Comparison of ENCODE assay signal across 24 cellular contexts in the genomic region with DNA sequence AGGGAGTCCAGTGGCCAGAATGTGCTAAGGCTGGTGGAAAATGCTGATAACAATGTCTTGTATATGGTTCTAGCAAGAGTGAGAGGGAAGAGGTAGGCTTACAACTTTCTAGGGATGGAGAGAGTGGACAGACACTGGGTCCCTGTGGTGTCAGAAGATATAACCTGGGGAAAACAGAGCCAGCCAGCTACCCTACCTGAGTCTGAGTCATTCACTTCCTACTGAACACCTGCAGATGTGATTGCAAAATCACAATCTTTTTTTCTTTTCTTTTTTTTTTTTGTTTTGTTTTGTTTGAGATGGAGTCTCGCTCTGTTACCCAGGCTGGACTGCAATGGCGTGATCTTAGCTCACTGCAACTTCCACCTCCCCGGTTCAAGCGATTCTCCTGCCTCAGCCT. TPM values are rescaled to one million over a fixed set of nuclear protein-coding genes. Genes with fewer than 3 reads are reported as not detected.
DNase-seq lines count a peak whose midpoint lies in the region; ATAC-seq and TF ChIP-seq lines count a peak whose summit lies in the region.
"Had no signal": no experiment of that assay in that cellular context is flagged by ENCODE, and none has a peak within 500 bp of the region (broad histone marks: within the 10 kb centered on the region; RNA-seq: fewer than 3 reads in every experiment).

No MANE protein-coding gene starts in this region.

- H3K9me3 ChIP-seq in PC-9 (ENCODE audit: insufficient read depth, low read depth) = no peaks in the 10 kb centered on the region; the same call in 1 of the 2 replicates
- H3K9me3 ChIP-seq: BE2C, sigmoid colon, upper lobe of left lung had no signal

- ATAC-seq in activated naive CD4-positive, alpha-beta T cell treated with anti-CD3 and anti-CD28 coated beads, Interleukin-2, amount 50 U/mL, for 72 hours = no peak
- ATAC-seq in stimulated activated naive B cell treated with anti-CD40 and anti-IgM and Interleukin-4, amounts not matched to agents 10 μg/mL and 1 μg/mL and 100 μg/mL, for 72 hours (replicated peaks) = no peak

- peaks cover 14% of the 10 kb centered on the region for H3K9me3 Mint-ChIP-seq in activated naive CD4-positive, alpha-beta T cell treated with anti-CD3 and anti-CD28 coated beads for 36 hours
- H3K9me3 Mint-ChIP-seq in activated naive CD4-positive, alpha-beta T cell treated with anti-CD3 and anti-CD28 coated beads, Interleukin-2, amount 50 U/mL, for 72 hours = peaks cover 0 to 11% of the 10 kb centered on the region in 2 donors
- no peaks in the 10 kb centered on the region for H3K9me3 Mint-ChIP-seq in endothelial cell (ENCODE audit: unreplicated experiment)
- peaks cover 4 to 11% of the 10 kb centered on the region in 2 donors for H3K9me3 Mint-ChIP-seq in stimulated activated naive B cell treated with anti-CD40 and anti-IgM and Interleukin-4, amounts not matched to agents 10 μg/mL and 1 μg/mL and 100 μg/mL, for 72 hours
- H3K9me3 Mint-ChIP-seq: dendritic cell treated with granulocyte-macrophage colony-stimulating factor and Interleukin-4, amounts not matched to agents 40 ng/mL and 50 ng/mL, for 4 days; neural progenitor cell had no signal

- peaks cover 68% of the 10 kb centered on the region for H3K4me1 ChIP-seq in PC-9 (replicated peaks; ENCODE audit: insufficient read depth)
- H3K4me1 ChIP-seq: BE2C had no signal

- no peaks in the 10 kb centered on the region for H3K27me3 ChIP-seq in PC-9 (ENCODE audit: insufficient read depth, low read depth)
- H3K27me3 ChIP-seq: BE2C, cardiac muscle cell, hepatocyte, sigmoid colon, upper lobe of left lung had no signal

- peak overlapping the region; percentile 57 for H3K27ac Mint-ChIP-seq in activated naive CD4-positive, alpha-beta T cell treated with anti-CD3 and anti-CD28 coated beads for 36 hours
- H3K27ac Mint-ChIP-seq in activated naive CD4-positive, alpha-beta T cell treated with anti-CD3 and anti-CD28 coated beads, Interleukin-2, amount 50 U/mL, for 72 hours = peak overlapping the region in 1 of 2 donors; percentile 24
- H3K27ac Mint-ChIP-seq in endothelial cell (ENCODE audit: unreplicated experiment) = peak overlapping the region; percentile 22
- H3K27ac Mint-ChIP-seq in stimulated activated naive B cell treated with anti-CD40 and anti-IgM and Interleukin-4, amounts not matched to agents 10 μg/mL and 1 μg/mL and 100 μg/mL, for 72 hours = peak overlapping the region; percentile 79
- H3K27ac Mint-ChIP-seq: dendritic cell treated with granulocyte-macrophage colony-stimulating factor and Interleukin-4, amounts not matched to agents 40 ng/mL and 50 ng/mL, for 4 days; neural progenitor cell had no signal

- TF ChIP-seq CTCF in PC-9 (conservative IDR thresholded peaks at IDR 0.05) = no peak
- no peak for TF ChIP-seq CTCF in endothelial cell (IDR thresholded peaks at IDR 0.05; ENCODE audit: unreplicated experiment)

- peaks cover 12% of the 10 kb centered on the region; the same call in 1 of the 2 replicates for H3K36me3 ChIP-seq in PC-9 (ENCODE audit: low read depth)
- H3K36me3 ChIP-seq: cardiac muscle cell, neural progenitor cell, sigmoid colon had no signal

- intact Hi-C loops in activated naive CD4-positive, alpha-beta T cell treated with anti-CD3 and anti-CD28 coated beads for 36 hours (cut with micrococcal nuclease) = no loop called here
- intact Hi-C loops in PC-9 (cut with micrococcal nuclease; ENCODE audit: unreplicated experiment) = no loop called here

- no peak overlapping the region for H2AFZ ChIP-seq in PC-9
- H2AFZ ChIP-seq: hepatocyte, neural progenitor cell had no signal

- peaks cover 78% of the 10 kb centered on the region for H3K4me1 Mint-ChIP-seq in activated naive CD4-positive, alpha-beta T cell treated with anti-CD3 and anti-CD28 coated beads for 36 hours (ENCODE audit: low read depth)
- H3K4me1 Mint-ChIP-seq in endothelial cell (ENCODE audit: unreplicated experiment) = peaks cover 25% of the 10 kb centered on the region
- peaks cover 61 to 88% of the 10 kb centered on the region in 2 donors for H3K4me1 Mint-ChIP-seq in stimulated activated naive B cell treated with anti-CD40 and anti-IgM and Interleukin-4, amounts not matched to agents 10 μg/mL and 1 μg/mL and 100 μg/mL, for 72 hours

- H3K4me2 ChIP-seq in PC-9 = peak overlapping the region; percentile 46
- H3K4me2 ChIP-seq: hepatocyte, neural progenitor cell had no signal

- H3F3A ChIP-seq in PC-9 (ENCODE audit: insufficient read depth, low read depth) = peaks cover 15% of the 10 kb centered on the region

- BruUV-seq in PC-9 (replicated peaks; lab: Mats Ljungman, UMichigan) = no TSS peak

- no peak for DNase-seq in activated naive CD4-positive, alpha-beta T cell treated with anti-CD3 and anti-CD28 coated beads for 36 hours
- no peak for DNase-seq in activated naive CD4-positive, alpha-beta T cell treated with anti-CD3 and anti-CD28 coated beads, Interleukin-2, amount 50 U/mL, for 72 hours (ENCODE audit: low spot score in 2 of 2)
- DNase-seq in PC-9 (peak; percentile 17 to 84), endothelial cell (ENCODE audit: low spot score) (no peak), HEK293T (ENCODE audit: extremely low spot score) (no peak), ecto neural progenitor cell (ENCODE audit: low spot score) (no peak), NCI-H345 (lab: John Stamatoyannopoulos, UW) (no peak)
- DNase-seq in stimulated activated naive B cell treated with anti-CD40 and anti-IgM and Interleukin-4, amounts not matched to agents 10 μg/mL and 1 μg/mL and 100 μg/mL, for 72 hours = no peak
- DNase-seq: activated effector memory CD4-positive, alpha-beta T cell treated with Interleukin-2 at 50 U/mL for 16 hours; amniotic stem cell; BE2C; foreskin melanocyte; H7; KG1; NCI-H187 treated with DMSO at 0.1 percent for 48 hours; NCI-H2227 treated with DMSO at 0.1 percent for 48 hours; SHP77 treated with DMSO at 0.1 percent for 48 hours; sigmoid colon; stimulated activated CD4-positive, alpha-beta T cell treated with anti-CD3 and anti-CD28 coated beads, Interleukin-15, amount 100 ng/mL, for 24 hours; upper lobe of left lung had no signal

- POLR2A ChIA-PET in PC-9 (lab: Charles Lee; ENCODE audit: unreplicated experiment) (interaction anchor here (0.6 kb wide), 1 partner anchor 143 kb away, joined by 10 read pairs; no protein-coding TSS in a partner anchor), HEK293T (lab: Yijun Ruan, JAX) (no interaction called here)

- no peak overlapping the region for H3K4me3 Mint-ChIP-seq in activated naive CD4-positive, alpha-beta T cell treated with anti-CD3 and anti-CD28 coated beads for 36 hours
- no peak overlapping the region for H3K4me3 Mint-ChIP-seq in endothelial cell (ENCODE audit: unreplicated experiment)
- H3K4me3 Mint-ChIP-seq in stimulated activated naive B cell treated with anti-CD40 and anti-IgM and Interleukin-4, amounts not matched to agents 10 μg/mL and 1 μg/mL and 100 μg/mL, for 72 hours = no peak overlapping the region
- H3K4me3 Mint-ChIP-seq: dendritic cell treated with granulocyte-macrophage colony-stimulating factor and Interleukin-4, amounts not matched to agents 40 ng/mL and 50 ng/mL, for 4 days; neural progenitor cell had no signal

- CTCF ChIA-PET in activated naive CD4-positive, alpha-beta T cell treated with anti-CD3 and anti-CD28 coated beads for 36 hours (lab: Charles Lee) = interaction anchor here (0.7 to 1.6 kb wide), 3 partner anchors 9 to 799 kb away, joined by 3 to 4 read pairs (median 3); no protein-coding TSS in a partner anchor
- CTCF ChIA-PET in PC-9 (lab: Charles Lee) = interaction anchor here (0.7 kb wide), 1 partner anchor 34 kb away, joined by 3 read pairs; no protein-coding TSS in a partner anchor
- CTCF ChIA-PET in HEK293T (lab: Yijun Ruan, JAX) = no interaction called here

- no peaks in the 10 kb centered on the region for H3K27me3 Mint-ChIP-seq in activated naive CD4-positive, alpha-beta T cell treated with anti-CD3 and anti-CD28 coated beads for 36 hours (ENCODE audit: low read depth)
- peaks cover 6% of the 10 kb centered on the region for H3K27me3 Mint-ChIP-seq in endothelial cell (ENCODE audit: unreplicated experiment)
- no peaks in the 10 kb centered on the region for H3K27me3 Mint-ChIP-seq in stimulated activated naive B cell treated with anti-CD40 and anti-IgM and Interleukin-4, amounts not matched to agents 10 μg/mL and 1 μg/mL and 100 μg/mL, for 72 hours
- H3K27me3 Mint-ChIP-seq: dendritic cell treated with granulocyte-macrophage colony-stimulating factor and Interleukin-4, amounts not matched to agents 40 ng/mL and 50 ng/mL, for 4 days had no signal

- no peaks in the 10 kb centered on the region for H3K9me2 ChIP-seq in PC-9 (ENCODE audit: insufficient read depth)

- H3K36me3 Mint-ChIP-seq in activated naive CD4-positive, alpha-beta T cell treated with anti-CD3 and anti-CD28 coated beads for 36 hours (ENCODE audit: low read depth) = peaks cover 54% of the 10 kb centered on the region
- peaks cover 31 to 56% of the 10 kb centered on the region in 2 donors for H3K36me3 Mint-ChIP-seq in activated naive CD4-positive, alpha-beta T cell treated with anti-CD3 and anti-CD28 coated beads, Interleukin-2, amount 50 U/mL, for 72 hours
- H3K36me3 Mint-ChIP-seq in endothelial cell (ENCODE audit: low read depth, unreplicated experiment) = peaks cover 26% of the 10 kb centered on the region
- peaks cover 60 to 72% of the 10 kb centered on the region in 2 donors for H3K36me3 Mint-ChIP-seq in stimulated activated naive B cell treated with anti-CD40 and anti-IgM and Interleukin-4, amounts not matched to agents 10 μg/mL and 1 μg/mL and 100 μg/mL, for 72 hours

- H3K4me3 ChIP-seq in PC-9 = no peak overlapping the region
- H3K4me3 ChIP-seq: cardiac muscle cell, hepatocyte, neural progenitor cell, sigmoid colon, upper lobe of left lung had no signal

- H3K79me2 ChIP-seq in PC-9 (ENCODE audit: low read depth) = peaks cover 98% of the 10 kb centered on the region

- H4K20me1 ChIP-seq in PC-9 (ENCODE audit: insufficient read depth) = peaks cover 23% of the 10 kb centered on the region

- 0 out of 2 replicates have a peak overlapping the region, but pooled peaks have one; percentile 27 for H3K27ac ChIP-seq in PC-9
- H3K27ac ChIP-seq: cardiac muscle cell, hepatocyte, neural progenitor cell, sigmoid colon, upper lobe of left lung had no signal

TF ChIP-seq in HEK293T, 16 proteins besides CTCF, POLR2A, EP300 and RAD21:
- TF ChIP-seq ZNF384 (IDR thresholded peaks at IDR 0.05) = no peak
- no peak for TF ChIP-seq ELF4 (IDR thresholded peaks at IDR 0.05)
- TF ChIP-seq SP1 (IDR thresholded peaks at IDR 0.05) = no peak
- no peak for TF ChIP-seq FOXM1 (IDR thresholded peaks at IDR 0.05; ENCODE audit: borderline replicate concordance)
- TF ChIP-seq SUZ12 (IDR thresholded peaks at IDR 0.05) = no peak
TF ChIP-seq in HEK293T: peak in this region for 0.

RNA-seq across cellular contexts. Expression of a gene that starts 7.3 kb away (rescaled TPM):
- 10 to 100 TPM; 14.4 to 15.2 TPM for total RNA-seq in activated naive CD4-positive, alpha-beta T cell treated with anti-CD3 and anti-CD28 coated beads for 36 hours
- total RNA-seq in activated naive CD4-positive, alpha-beta T cell treated with anti-CD3 and anti-CD28 coated beads, Interleukin-2, amount 50 U/mL, for 72 hours = 10 to 100 TPM; 15.9 to 24.7 TPM
- total RNA-seq in PC-9 (2021) = 17.1 and 19.1 TPM in 2 replicates
- total RNA-seq in endothelial cell (ENCODE audit: unreplicated experiment) = 23.0 TPM

Comparison
In these comparisons a context has a peak if more than half of its experiments do, and no peak if none do; other contexts are left out.
1. DNase-seq: peak in PC-9 (2 of 2); none in activated naive CD4-positive, alpha-beta T cell treated with anti-CD3 and anti-CD28 coated beads for 36 hours (single experiment), activated naive CD4-positive, alpha-beta T cell treated with anti-CD3 and anti-CD28 coated beads, Interleukin-2, amount 50 U/mL, for 72 hours (0 of 2), endothelial cell (single experiment), stimulated activated naive B cell treated with anti-CD40 and anti-IgM and Interleukin-4, amounts not matched to agents 10 μg/mL and 1 μg/mL and 100 μg/mL, for 72 hours (single experiment), HEK293T (single experiment), ecto neural progenitor cell (single experiment) and NCI-H345 (single experiment).